1 cellular context compared by ENCODE assay signal in genomic region chr7:127107601-127108007, GRCh38.
TF ChIP-seq lines count a peak whose summit lies in the region.

No MANE protein-coding gene starts in this region.

TF ChIP-seq in K562, 482 proteins besides CTCF, POLR2A, EP300 and RAD21 (continued from another document and continues in another):
- TF ChIP-seq POLR2H (tag; IDR thresholded peaks at IDR 0.05; ENCODE audit: low read depth) (no peak), NR4A1 (CRISPR knock-in tag; IDR thresholded peaks at IDR 0.05) (no peak), NR4A1 (tag; IDR thresholded peaks at IDR 0.05) (peak; percentile 84; the same call in 1 of the 2 replicates), JUND (IDR thresholded peaks at IDR 0.05; ENCODE audit: borderline replicate concordance, low read depth, low read length) (no peak), JUND (tag; IDR thresholded peaks at IDR 0.05; ENCODE audit: borderline replicate concordance, low read depth, low read length) (peak; percentile 61; the same call in 1 of the 3 replicates), RREB1 (CRISPR knock-in tag; IDR thresholded peaks at IDR 0.05) (no peak), STAT6 (CRISPR knock-in tag; IDR thresholded peaks at IDR 0.05) (no peak), MAFF (IDR thresholded peaks at IDR 0.05; ENCODE audit: low read length) (no peak), HDAC6 (IDR thresholded peaks at IDR 0.05; ENCODE audit: low read depth, low read length) (no peak), ZC3H4 (CRISPR knock-in tag; IDR thresholded peaks at IDR 0.05; ENCODE audit: borderline replicate concordance) (no peak), RBBP5 (IDR thresholded peaks at IDR 0.05; ENCODE audit: borderline replicate concordance, insufficient read depth, low read length, poor library complexity, severe bottlenecking) (no peak), VEZF1 (CRISPR knock-in tag; IDR thresholded peaks at IDR 0.05) (peak; percentile 19; the same call in 1 of the 2 replicates), TBL1XR1 (IDR thresholded peaks at IDR 0.05; ENCODE audit: low read length in 2 of 2) (no peak), L3MBTL2 (IDR thresholded peaks at IDR 0.05) (no peak), NFIX (CRISPR knock-in tag; IDR thresholded peaks at IDR 0.05; ENCODE audit: low read depth) (no peak), ZNF639 (CRISPR knock-in tag; conservative IDR thresholded peaks at IDR 0.05 in 1 of 2, IDR thresholded peaks at IDR 0.05 in 1 of 2) (peak in 1 of 2 experiments; percentile 65; a peak in 1 of 4 replicates), BDP1 (IDR thresholded peaks at IDR 0.05; ENCODE audit: insufficient read depth, insufficient read length) (no peak), GTF2A2 (tag; IDR thresholded peaks at IDR 0.05) (0 out of 2 replicates have a peak, but pooled peaks have one; percentile 42), STAT5B (CRISPR knock-in tag; IDR thresholded peaks at IDR 0.05) (no peak), CBX5 (IDR thresholded peaks at IDR 0.05; ENCODE audit: borderline replicate concordance, low read depth) (no peak), E2F4 (CRISPR knock-in tag; IDR thresholded peaks at IDR 0.05; ENCODE audit: low read depth) (0 out of 2 replicates have a peak, but pooled peaks have one; percentile 22), CBFA2T3 (IDR thresholded peaks at IDR 0.05) (no peak), MLLT1 (IDR thresholded peaks at IDR 0.05) (no peak), ZFP91 (CRISPR knock-in tag; IDR thresholded peaks at IDR 0.05) (no peak), YY1 (IDR thresholded peaks at IDR 0.05; ENCODE audit: borderline replicate concordance in 1 of 3, control insufficient read depth in 1 of 3, extremely low read depth in 1 of 3, insufficient read depth in 3 of 3, insufficient read length in 1 of 3, insufficient replicate concordance in 2 of 3, low read depth in 1 of 3, low read length in 2 of 3) (no peak), ZNF140 (CRISPR knock-in tag; IDR thresholded peaks at IDR 0.05) (no peak), HES1 (IDR thresholded peaks at IDR 0.05; ENCODE audit: low read depth) (no peak), ZNF655 (CRISPR knock-in tag; IDR thresholded peaks at IDR 0.05) (no peak), MECOM (CRISPR knock-in tag; IDR thresholded peaks at IDR 0.05) (0 out of 2 replicates have a peak, but pooled peaks have one; percentile 34), RBFOX2 (IDR thresholded peaks at IDR 0.05; ENCODE audit: low read depth, low read length) (no peak), PTTG1 (tag; IDR thresholded peaks at IDR 0.05; ENCODE audit: low read depth) (0 out of 2 replicates have a peak, but pooled peaks have one; percentile 47), CSDE1 (IDR thresholded peaks at IDR 0.05) (no peak)
